13 cellular contexts compared by ENCODE assay signal in genomic region chr16:57371494-57372371, GRCh38. TPM values are rescaled to one million over a fixed set of nuclear protein-coding genes. Genes with fewer than 3 reads are reported as not detected.
DNase-seq lines count a peak whose midpoint lies in the region; ATAC-seq lines count a peak whose summit lies in the region.
"Had no signal": no experiment of that assay in that cellular context is flagged by ENCODE, and none has a peak within 500 bp of the region (broad histone marks: within the 10 kb centered on the region; RNA-seq: fewer than 3 reads in every experiment).

No MANE protein-coding gene starts in this region.

- no peaks in the 10 kb centered on the region for H3K9me3 ChIP-seq in HUES48 (ENCODE audit: control insufficient read depth, insufficient read depth, low read length)
- no peaks in the 10 kb centered on the region for H3K9me3 ChIP-seq in ectodermal cell (ENCODE audit: control insufficient read depth, low read length)
- H3K9me3 ChIP-seq in mucosa of stomach (ENCODE audit: control insufficient read depth, low read length), result no peaks in the 10 kb centered on the region
- H3K9me3 ChIP-seq in stomach smooth muscle (ENCODE audit: control insufficient read depth in 2 of 2, low read length in 2 of 2), result no peaks in the 10 kb centered on the region

- H3K27me3 ChIP-seq in HUES48 (ENCODE audit: control insufficient read depth, insufficient read depth, low read length) (no peaks in the 10 kb centered on the region), ectodermal cell (ENCODE audit: control insufficient read depth, insufficient read depth, low read length, poor library complexity, severe bottlenecking) (no peaks in the 10 kb centered on the region), mucosa of stomach (ENCODE audit: control insufficient read depth, insufficient read depth, low read length) (no peaks in the 10 kb centered on the region), stomach smooth muscle (ENCODE audit: control insufficient read depth in 1 of 2, insufficient read depth in 2 of 2, low read length in 2 of 2) (peaks cover 0 to 10% of the 10 kb centered on the region in 2 donors)

- H3K9ac ChIP-seq in HUES48 (ENCODE audit: low read depth, low read length), result no peak overlapping the region
- H3K9ac ChIP-seq in mucosa of stomach (ENCODE audit: low read length), result peak overlapping the region; percentile 74
- H3K9ac ChIP-seq in stomach smooth muscle (ENCODE audit: low read length in 2 of 2), result peak overlapping the region in 1 of 2 donors; percentile 29

- H3K4me1 ChIP-seq in HUES48 (ENCODE audit: control insufficient read depth, insufficient read depth, low read length) (peaks cover 26% of the 10 kb centered on the region), ectodermal cell (ENCODE audit: control insufficient read depth, insufficient read depth, low read length) (peaks cover 32% of the 10 kb centered on the region), mucosa of stomach (ENCODE audit: control insufficient read depth, insufficient read depth, low read length) (peaks cover 14% of the 10 kb centered on the region), stomach smooth muscle (ENCODE audit: control insufficient read depth, insufficient read depth, low read length) (peaks cover 9% of the 10 kb centered on the region)

- no peak overlapping the region for H3K4me3 ChIP-seq in HUES48 (ENCODE audit: low read depth, low read length)
- no peak overlapping the region for H3K4me3 ChIP-seq in ectodermal cell (ENCODE audit: insufficient read depth, low read depth, low read length)
- H3K4me3 ChIP-seq in mucosa of stomach (ENCODE audit: low read length), result no peak overlapping the region
- peak overlapping the region in 1 of 2 donors; percentile 77 for H3K4me3 ChIP-seq in stomach smooth muscle (ENCODE audit: low read length in 2 of 2)

- no peak for ATAC-seq in HG02938 (IDR thresholded peaks at IDR 0.05; ENCODE audit: unreplicated experiment)
- ATAC-seq in GM18861 (IDR thresholded peaks at IDR 0.05; ENCODE audit: unreplicated experiment), result no peak
- ATAC-seq: CD8-positive, alpha-beta T cell had no signal

- WGBS in ectodermal cell, 2 experiments, result 70 to 71% methylated on average over 15 of the region's 15 CpGs

- no peak for DNase-seq in NCI-H748 treated with DMSO at 0.1 percent for 48 hours (lab: John Stamatoyannopoulos, UW)
- DNase-seq in globus pallidus (ENCODE audit: low spot score), result no peak
- DNase-seq: activated CD4-positive, alpha-beta T cell treated with anti-CD3 and anti-CD28 coated beads, Interleukin-2, amount 10 ng/mL, durations not matched to agents 7 days and 5 days; activated naive CD4-positive, alpha-beta T cell treated with anti-CD3 and anti-CD28 coated beads, Interleukin-2, amount 10 ng/mL, durations not matched to agents 7 days and 5 days; CD8-positive, alpha-beta T cell; NCI-H1048 had no signal

- H3K36me3 ChIP-seq in HUES48 (ENCODE audit: control insufficient read depth, insufficient read depth, low read length) (no peaks in the 10 kb centered on the region), ectodermal cell (ENCODE audit: control insufficient read depth, insufficient read depth, low read length) (no peaks in the 10 kb centered on the region), mucosa of stomach (ENCODE audit: control insufficient read depth, insufficient read depth, low read length) (no peaks in the 10 kb centered on the region), stomach smooth muscle (ENCODE audit: control insufficient read depth in 2 of 2, insufficient read depth in 2 of 2, low read length in 2 of 2) (no peaks in the 10 kb centered on the region)

- H3K27ac ChIP-seq in HUES48 (ENCODE audit: low read depth, low read length) (peak overlapping the region; percentile 17), ectodermal cell (ENCODE audit: insufficient read depth, low read depth, low read length, poor library complexity, severe bottlenecking) (peak overlapping the region; percentile 74), stomach smooth muscle (ENCODE audit: low read length) (peak overlapping the region; percentile 24)
- H3K27ac ChIP-seq: HL-60 had no signal

RNA-seq across cellular contexts. Expression of gene CX3CL1, which starts 0.6 kb away (rescaled TPM):
- polyA plus RNA-seq in ectodermal cell (2013, experiment 1 of 4), result 6.1 TPM
- polyA plus RNA-seq in ectodermal cell (2013, experiment 2 of 4), result 5.9 TPM
- polyA plus RNA-seq in ectodermal cell (2013, experiment 3 of 4), result 6.1 TPM
- 6.4 TPM for polyA plus RNA-seq in ectodermal cell (2013, experiment 4 of 4)

RNA-seq across cellular contexts. Expression of gene CCL22, which starts 13.2 kb away (rescaled TPM):
- not detected for polyA plus RNA-seq in ectodermal cell (2013, experiment 1 of 4)
- polyA plus RNA-seq in ectodermal cell (2013, experiment 2 of 4), result not detected
- polyA plus RNA-seq in ectodermal cell (2013, experiment 3 of 4), result not detected
- not detected for polyA plus RNA-seq in ectodermal cell (2013, experiment 4 of 4)

RNA-seq across cellular contexts. Expression of gene CCL17, which starts 32.8 kb away (rescaled TPM):
- polyA plus RNA-seq in ectodermal cell (2013, experiment 1 of 4), result not detected
- polyA plus RNA-seq in ectodermal cell (2013, experiment 2 of 4), result not detected
- polyA plus RNA-seq in ectodermal cell (2013, experiment 3 of 4), result not detected
- not detected for polyA plus RNA-seq in ectodermal cell (2013, experiment 4 of 4)

Comparison
In these comparisons a context has a peak if more than half of its experiments do, and no peak if none do; other contexts are left out.
1. H3K27ac ChIP-seq: peak in every context shown above with its lines; median percentile 74 in ectodermal cell; 24 in stomach smooth muscle; 17 in HUES48.